In the genomic region with DNA sequence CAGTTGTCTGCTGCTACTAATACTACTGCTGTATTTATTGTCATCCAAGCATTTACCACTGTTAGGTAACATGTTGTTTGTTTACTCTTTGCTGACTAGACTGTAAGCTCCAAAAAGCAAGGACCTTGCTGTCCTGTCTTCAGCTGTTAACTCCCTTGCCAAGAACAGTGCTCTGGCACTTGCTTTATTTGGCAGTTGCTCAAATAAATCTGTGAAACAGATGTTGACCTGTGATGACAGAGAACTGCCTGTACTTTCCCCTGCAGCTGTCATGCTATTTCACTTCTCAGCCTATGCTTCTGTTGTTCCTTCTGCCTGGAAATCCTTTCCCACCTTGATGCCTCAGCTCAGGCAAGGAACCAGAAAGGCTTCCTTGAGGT, we compare ENCODE assay signal across 7 cellular contexts.
A peak's percentile ranks its signal among the peaks of the same experiment; 100 is the strongest.
DNase-seq lines count a peak whose midpoint lies in the region; ATAC-seq and TF ChIP-seq lines count a peak whose summit lies in the region.

No MANE protein-coding gene starts in this region.

- H3K9me2 ChIP-seq in OCI-LY7 (ENCODE audit: insufficient read depth, low read length) = no peaks in the 10 kb centered on the region

- H3K4me3 ChIP-seq in fibroblast of mammary gland (ENCODE audit: control insufficient read depth, low read depth, low read length) (no peak overlapping the region), OCI-LY7 (ENCODE audit: low read depth, low read length, poor library complexity, severe bottlenecking) (no peak overlapping the region)

- H2AFZ ChIP-seq in OCI-LY7 (ENCODE audit: low read length) = no peak overlapping the region

- no peaks in the 10 kb centered on the region for H3K4me1 ChIP-seq in OCI-LY7 (ENCODE audit: insufficient read depth, low read length, poor library complexity, severe bottlenecking)

- no peaks in the 10 kb centered on the region for H3K36me3 ChIP-seq in OCI-LY7 (ENCODE audit: insufficient read depth, low read length)

- CTCF ChIA-PET in OCI-LY7 (lab: Charles Lee; ENCODE audit: unreplicated experiment) = no interaction called here

- BruUV-seq in OCI-LY7 (replicated peaks; lab: Mats Ljungman, UMichigan) = no TSS peak

- no peak for TF ChIP-seq CTCF in fibroblast of mammary gland (conservative IDR thresholded peaks at IDR 0.05; ENCODE audit: control insufficient read depth, insufficient read depth, low read depth, low read length)
- no peak for TF ChIP-seq CTCF in OCI-LY7 (conservative IDR thresholded peaks at IDR 0.05; ENCODE audit: low read length)

- POLR2A ChIA-PET in OCI-LY7 (lab: Charles Lee) = interaction anchor here (0.6 kb wide), 1 partner anchor 182 kb away, joined by 4 read pairs; no protein-coding TSS in a partner anchor

- intact Hi-C loops in OCI-LY7 (cut with micrococcal nuclease; ENCODE audit: unreplicated experiment) = no loop called here

- H3K9me3 ChIP-seq in OCI-LY7 (ENCODE audit: low read length) = no peaks in the 10 kb centered on the region

- ATAC-seq in GM19463 (IDR thresholded peaks at IDR 0.05; ENCODE audit: unreplicated experiment) (peak; percentile 76), GM18519 (IDR thresholded peaks at IDR 0.05; ENCODE audit: low FRiP score, unreplicated experiment) (no peak)

- no peaks in the 10 kb centered on the region for H3K79me2 ChIP-seq in OCI-LY7 (ENCODE audit: insufficient read depth, low read depth, low read length)

- H3K4me2 ChIP-seq in OCI-LY7 (ENCODE audit: low read length) = no peak overlapping the region

- DNase-seq in NCI-H1694 (lab: John Stamatoyannopoulos, UW) = peak; percentile 95
- peak; percentile 91 for DNase-seq in fibroblast of mammary gland (ENCODE audit: low read depth)
- peak; percentile 9 for DNase-seq in stromal cell of bone marrow (ENCODE audit: low read depth)
- DNase-seq in activated naive CD4-positive, alpha-beta T cell (lab: John Stamatoyannopoulos, UW) = no peak
- no peak for DNase-seq in OCI-LY7 (ENCODE audit: low spot score)

- H3K27ac ChIP-seq in OCI-LY7 (ENCODE audit: low read depth, low read length, poor library complexity, severe bottlenecking) = no peak overlapping the region

- no peaks in the 10 kb centered on the region for H4K20me1 ChIP-seq in OCI-LY7 (ENCODE audit: insufficient read depth, low read length)

Comparison
In these comparisons a context has a peak if more than half of its experiments do, and no peak if none do; other contexts are left out.
1. DNase-seq: peak in NCI-H1694 (single experiment), fibroblast of mammary gland (single experiment) and stromal cell of bone marrow (single experiment); none in activated naive CD4-positive, alpha-beta T cell (0 of 4) and OCI-LY7 (single experiment).